In the genomic region with DNA sequence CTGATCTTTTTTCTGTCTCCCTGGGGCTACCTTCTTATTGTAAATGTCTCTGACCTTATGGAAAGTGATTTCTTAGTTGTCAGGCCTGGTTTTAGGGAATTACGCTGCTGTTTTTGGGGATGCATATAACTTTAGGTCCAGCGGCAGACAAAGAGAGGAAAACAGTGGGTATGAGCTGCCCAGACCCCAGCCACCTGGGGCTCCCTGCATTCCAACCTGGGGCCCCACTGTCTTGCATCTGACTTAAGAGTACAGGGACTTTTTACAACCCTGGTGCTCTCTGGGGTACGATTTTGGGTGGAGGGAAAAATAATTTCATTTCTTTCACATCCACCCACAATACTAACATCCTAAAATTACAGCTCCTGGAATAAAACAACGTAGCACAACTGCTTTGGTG, we compare ENCODE assay signal across 11 cellular contexts.
DNase-seq lines count a peak whose midpoint lies in the region; ATAC-seq, FAIRE-seq and TF ChIP-seq lines count a peak whose summit lies in the region.
"Had no signal": no experiment of that assay in that cellular context is flagged by ENCODE, and none has a peak within 500 bp of the region (broad histone marks: within the 10 kb centered on the region; RNA-seq: fewer than 3 reads in every experiment).

No MANE protein-coding gene starts in this region.

- H3K4me3 ChIP-seq in A673 (ENCODE audit: low read depth, low read length, poor library complexity, severe bottlenecking) (peak overlapping the region; percentile 56), OCI-LY3 (ENCODE audit: low read length) (peak overlapping the region; percentile 100), endothelial cell of umbilical vein (replicated peaks in 1 of 3; ENCODE audit: insufficient read depth in 1 of 3, low read depth in 1 of 3, low read length in 3 of 3) (peak overlapping the region in 2 of 3 experiments; percentile 22 to 62), muscle layer of colon (ENCODE audit: low read depth in 1 of 2, low read length in 2 of 2) (peak overlapping the region; percentile 72 to 74)

- no peak for FAIRE-seq in endothelial cell of umbilical vein (lab: Jason Lieb, UNC)

- H3K79me2 ChIP-seq in OCI-LY3 (ENCODE audit: low read length) (peaks cover 75% of the 10 kb centered on the region), endothelial cell of umbilical vein (ENCODE audit: control insufficient read depth, insufficient read depth, low read length) (peaks cover 46% of the 10 kb centered on the region)

- DNase-seq in A673 (ENCODE audit: low spot score) (no peak), endothelial cell of umbilical vein (ENCODE audit: low read depth, low spot score) (no peak), HuH-7.5 (ENCODE audit: low spot score) (no peak)
- no peak for DNase-seq in activated T-cell treated with anti-CD3 and anti-CD28 coated beads, Interleukin-2, amount 50 U/mL, for 1 hour
- DNase-seq: AML-193, NCI-H1092 treated with DMSO at 0.1 percent for 48 hours had no signal

- dilution Hi-C loops in endothelial cell of umbilical vein (cut with MboI; ENCODE audit: extremely low pct_ligation_motif_present, low sequenced_read_pairs): no loop called here

- H3K9me1 ChIP-seq in endothelial cell of umbilical vein (replicated peaks; ENCODE audit: control insufficient read depth, extremely low read depth, insufficient read depth, low read length): no peaks in the 10 kb centered on the region

- H3K27ac ChIP-seq in A673 (ENCODE audit: low read depth, low read length, poor library complexity, severe bottlenecking): no peak overlapping the region
- H3K27ac ChIP-seq in OCI-LY3 (ENCODE audit: low read length): peak overlapping the region; percentile 97
- H3K27ac ChIP-seq in endothelial cell of umbilical vein (ENCODE audit: insufficient read depth, low read depth, low read length): peak overlapping the region; percentile 37
- H3K27ac ChIP-seq in muscle layer of colon (ENCODE audit: low read depth, low read length): peak overlapping the region; percentile 84

- no TSS peak for BruUV-seq in A673 (replicated peaks; lab: Mats Ljungman, UMichigan)
- no TSS peak for BruUV-seq in endothelial cell of umbilical vein (replicated peaks; lab: Mats Ljungman, UMichigan)

- H3K27me3 ChIP-seq in A673 (replicated peaks; ENCODE audit: insufficient read depth, low read depth, low read length, poor library complexity): no peaks in the 10 kb centered on the region
- H3K27me3 ChIP-seq in OCI-LY3 (ENCODE audit: low read depth, low read length): no peaks in the 10 kb centered on the region
- no peaks in the 10 kb centered on the region for H3K27me3 ChIP-seq in endothelial cell of umbilical vein (ENCODE audit: control insufficient read depth in 2 of 2, insufficient read depth in 2 of 2, low read length in 2 of 2)
- H3K27me3 ChIP-seq in muscle layer of colon (ENCODE audit: control insufficient read depth in 1 of 2, insufficient read depth in 2 of 2, low read length in 2 of 2): no peaks in the 10 kb centered on the region

- H2AFZ ChIP-seq in OCI-LY3 (ENCODE audit: low read depth, low read length) (no peak overlapping the region), endothelial cell of umbilical vein (ENCODE audit: low read depth, low read length) (no peak overlapping the region)

- peak overlapping the region; percentile 94 for H3K4me2 ChIP-seq in OCI-LY3 (ENCODE audit: low read length)
- peak overlapping the region; percentile 79 for H3K4me2 ChIP-seq in endothelial cell of umbilical vein (ENCODE audit: insufficient read depth, low read length)

- H3K9ac ChIP-seq in OCI-LY3 (ENCODE audit: low read length) (peak overlapping the region; percentile 100), endothelial cell of umbilical vein (replicated peaks; ENCODE audit: extremely low read depth, insufficient read depth, low read length) (no peak overlapping the region), muscle layer of colon (ENCODE audit: low read length) (peak overlapping the region; percentile 76)

- no peak for TF ChIP-seq POLR2A in endothelial cell of umbilical vein (IDR thresholded peaks at IDR 0.05; ENCODE audit: low read depth, low read length)

- H3K9me3 ChIP-seq in A673 (ENCODE audit: low read depth, low read length, poor library complexity, severe bottlenecking): no peaks in the 10 kb centered on the region
- H3K9me3 ChIP-seq in OCI-LY3 (ENCODE audit: insufficient read depth, low read length): no peaks in the 10 kb centered on the region
- no peaks in the 10 kb centered on the region for H3K9me3 ChIP-seq in endothelial cell of umbilical vein (replicated peaks; ENCODE audit: control insufficient read depth, insufficient read depth, low read length)
- no peaks in the 10 kb centered on the region for H3K9me3 ChIP-seq in muscle layer of colon (ENCODE audit: low read length)

- no peaks in the 10 kb centered on the region for H3K36me3 ChIP-seq in A673 (ENCODE audit: insufficient read depth, low read length, poor library complexity, severe bottlenecking)
- H3K36me3 ChIP-seq in OCI-LY3 (replicated peaks; ENCODE audit: low read depth, low read length): peaks cover 17% of the 10 kb centered on the region
- peaks cover 0 to under 1% of the 10 kb centered on the region in 2 experiments for H3K36me3 ChIP-seq in endothelial cell of umbilical vein (ENCODE audit: control insufficient read depth in 2 of 2, extremely low read depth in 1 of 2, insufficient read depth in 2 of 2, low read length in 2 of 2)
- peaks cover 6% of the 10 kb centered on the region for H3K36me3 ChIP-seq in muscle layer of colon (ENCODE audit: insufficient read depth, low read length)

- no peak for TF ChIP-seq CTCF in A673 (conservative IDR thresholded peaks at IDR 0.05; ENCODE audit: low read depth, low read length)
- no peak for TF ChIP-seq CTCF in OCI-LY3 (IDR thresholded peaks at IDR 0.05; ENCODE audit: low read depth, low read length)
- TF ChIP-seq CTCF in endothelial cell of umbilical vein (IDR thresholded peaks at IDR 0.05; ENCODE audit: extremely low read depth in 1 of 2, insufficient read depth in 1 of 2, low read depth in 1 of 2, low read length in 2 of 2): no peak

- POLR2A ChIA-PET in A673 (lab: Charles Lee; ENCODE audit: low non-redundant PET): no interaction called here
- POLR2A ChIA-PET in endothelial cell of umbilical vein (lab: Charles Lee): no interaction called here

- no peak for ATAC-seq in HG03520 (IDR thresholded peaks at IDR 0.05; ENCODE audit: unreplicated experiment)
- no peak for ATAC-seq in GM18909 (IDR thresholded peaks at IDR 0.05; ENCODE audit: poor library complexity, unreplicated experiment)
- ATAC-seq: activated T-helper 17 cell treated with anti-CD3 and anti-CD28 coated beads, Interleukin-2, amount 50 U/mL, for 72 hours had no signal

- intact Hi-C loops in A673 (cut with micrococcal nuclease; ENCODE audit: unreplicated experiment) (no loop called here), endothelial cell of umbilical vein (cut with micrococcal nuclease) (no loop called here)

- H3K4me1 ChIP-seq in A673 (ENCODE audit: insufficient read depth, low read length, poor library complexity, severe bottlenecking): peaks cover 59% of the 10 kb centered on the region
- peaks cover 60% of the 10 kb centered on the region for H3K4me1 ChIP-seq in OCI-LY3 (ENCODE audit: low read length)
- peaks cover 69% of the 10 kb centered on the region for H3K4me1 ChIP-seq in endothelial cell of umbilical vein (ENCODE audit: control insufficient read depth, extremely low read depth, insufficient read depth, low read length)
- H3K4me1 ChIP-seq in muscle layer of colon (ENCODE audit: insufficient read depth, low read length): peaks cover 52% of the 10 kb centered on the region

- H4K20me1 ChIP-seq in OCI-LY3 (ENCODE audit: insufficient read depth, low read length) (no peaks in the 10 kb centered on the region), endothelial cell of umbilical vein (replicated peaks; ENCODE audit: control insufficient read depth, extremely low read depth, insufficient read depth, low read length) (no peaks in the 10 kb centered on the region)

- CTCF ChIA-PET in A673 (lab: Charles Lee): no interaction called here
- CTCF ChIA-PET in endothelial cell of umbilical vein (lab: Charles Lee): interaction anchor here (1.2 to 1.8 kb wide), 4 partner anchors 12 to 71 kb away, joined by 3 to 5 read pairs (median 4); no protein-coding TSS in a partner anchor

TF ChIP-seq in endothelial cell of umbilical vein, 7 proteins besides CTCF, POLR2A, EP300 and RAD21:
- no peak for TF ChIP-seq JUN (IDR thresholded peaks at IDR 0.05; ENCODE audit: borderline replicate concordance, insufficient read depth, insufficient read length, low read depth)
- TF ChIP-seq POLR2AphosphoS5 (IDR thresholded peaks at IDR 0.05; ENCODE audit: insufficient read depth, low read depth, low read length): no peak
- no peak for TF ChIP-seq MAX (IDR thresholded peaks at IDR 0.05; ENCODE audit: insufficient read depth, insufficient read length)
- TF ChIP-seq MYC (IDR thresholded peaks at IDR 0.05; ENCODE audit: low read depth, low read length): no peak
- TF ChIP-seq FOS (IDR thresholded peaks at IDR 0.05; ENCODE audit: borderline replicate concordance, insufficient read depth, low read length): no peak
- TF ChIP-seq GATA2 (IDR thresholded peaks at IDR 0.05; ENCODE audit: insufficient read depth, insufficient read length, low read depth, low read length): no peak
- no peak for TF ChIP-seq EZH2 (IDR thresholded peaks at IDR 0.05; ENCODE audit: borderline replicate concordance, low read depth, low read length, severe bottlenecking)

Comparison
In these comparisons a context has a peak if more than half of its experiments do, and no peak if none do; other contexts are left out.
1. H3K4me3 ChIP-seq: peak in every context shown above with its lines; median percentile 100 in OCI-LY3; 73 in muscle layer of colon; 56 in A673; 42 in endothelial cell of umbilical vein.